ENCODE assay signal across 20 cellular contexts in the genomic region with DNA sequence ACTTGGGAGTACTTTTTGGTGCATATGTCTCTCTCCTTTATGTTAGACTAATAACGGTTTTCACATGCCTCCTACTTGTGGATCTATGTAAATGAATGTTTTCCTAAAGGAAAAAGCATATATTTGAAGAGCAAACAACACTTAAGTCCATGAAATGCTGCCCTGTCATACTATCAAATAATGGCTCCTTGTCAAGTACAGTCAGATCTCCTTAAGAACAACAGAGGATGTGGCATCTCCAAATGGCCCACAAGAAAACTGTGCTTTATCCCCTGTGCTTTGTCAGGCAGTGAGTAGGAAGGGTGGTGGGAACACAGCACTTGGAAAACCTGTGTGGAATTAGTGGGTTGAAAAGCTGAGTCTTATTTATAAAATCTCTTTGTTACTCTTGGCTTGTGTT.
"Had no signal": no experiment of that assay in that cellular context is flagged by ENCODE, and none has a peak within 500 bp of the region (broad histone marks: within the 10 kb centered on the region; RNA-seq: fewer than 3 reads in every experiment).

No MANE protein-coding gene starts in this region.

- H3K9me3 Mint-ChIP-seq: central memory CD8-positive, alpha-beta T cell; natural killer cell; neural crest cell; type B pancreatic cell had no signal

- H3K4me3 Mint-ChIP-seq: central memory CD8-positive, alpha-beta T cell; natural killer cell; neural crest cell; type B pancreatic cell had no signal

- H3K4me1 ChIP-seq: esophagus squamous epithelium, foreskin keratinocyte, right lobe of liver, stomach had no signal

- H3K27me3 Mint-ChIP-seq: central memory CD8-positive, alpha-beta T cell; type B pancreatic cell had no signal

- H3K27ac ChIP-seq: epithelial cell of prostate, esophagus squamous epithelium, foreskin keratinocyte, ovary, right lobe of liver, skin epidermis, stomach had no signal

- DNase-seq: effector memory CD4-positive, alpha-beta T cell; esophagus squamous epithelium; foreskin keratinocyte; head of caudate nucleus; hippocampal formation; mammary epithelial cell; mucosa of descending colon; natural killer cell; ovary; right lobe of liver; stimulated activated CD4-positive, alpha-beta T cell treated with anti-CD3 and anti-CD28 coated beads, Interleukin-2, amount 100 ng/mL, for 24 hours; stimulated activated CD4-positive, alpha-beta T cell treated with anti-CD3 and anti-CD28 coated beads, Interleukin-4, amount 100 ng/mL, for 4 hours; stimulated activated naive CD4-positive, alpha-beta T cell; stomach; substantia nigra had no signal

- H3K36me3 Mint-ChIP-seq: natural killer cell, type B pancreatic cell had no signal

- H3K36me3 ChIP-seq: esophagus squamous epithelium, ovary, right lobe of liver, stomach had no signal

- H3K4me3 ChIP-seq: esophagus squamous epithelium, mucosa of descending colon, ovary, right lobe of liver, skin epidermis, stomach had no signal

- H3K27me3 ChIP-seq: esophagus squamous epithelium, foreskin keratinocyte, ovary, right lobe of liver, stomach had no signal

- H3K27ac Mint-ChIP-seq: natural killer cell, type B pancreatic cell had no signal

- ATAC-seq: foreskin keratinocyte, mucosa of descending colon, natural killer cell, right lobe of liver had no signal

- H3K9me3 ChIP-seq: esophagus squamous epithelium, mucosa of descending colon, ovary, right lobe of liver, stomach had no signal
